Comparison of ENCODE assay signal across 12 cellular contexts in the genomic region with DNA sequence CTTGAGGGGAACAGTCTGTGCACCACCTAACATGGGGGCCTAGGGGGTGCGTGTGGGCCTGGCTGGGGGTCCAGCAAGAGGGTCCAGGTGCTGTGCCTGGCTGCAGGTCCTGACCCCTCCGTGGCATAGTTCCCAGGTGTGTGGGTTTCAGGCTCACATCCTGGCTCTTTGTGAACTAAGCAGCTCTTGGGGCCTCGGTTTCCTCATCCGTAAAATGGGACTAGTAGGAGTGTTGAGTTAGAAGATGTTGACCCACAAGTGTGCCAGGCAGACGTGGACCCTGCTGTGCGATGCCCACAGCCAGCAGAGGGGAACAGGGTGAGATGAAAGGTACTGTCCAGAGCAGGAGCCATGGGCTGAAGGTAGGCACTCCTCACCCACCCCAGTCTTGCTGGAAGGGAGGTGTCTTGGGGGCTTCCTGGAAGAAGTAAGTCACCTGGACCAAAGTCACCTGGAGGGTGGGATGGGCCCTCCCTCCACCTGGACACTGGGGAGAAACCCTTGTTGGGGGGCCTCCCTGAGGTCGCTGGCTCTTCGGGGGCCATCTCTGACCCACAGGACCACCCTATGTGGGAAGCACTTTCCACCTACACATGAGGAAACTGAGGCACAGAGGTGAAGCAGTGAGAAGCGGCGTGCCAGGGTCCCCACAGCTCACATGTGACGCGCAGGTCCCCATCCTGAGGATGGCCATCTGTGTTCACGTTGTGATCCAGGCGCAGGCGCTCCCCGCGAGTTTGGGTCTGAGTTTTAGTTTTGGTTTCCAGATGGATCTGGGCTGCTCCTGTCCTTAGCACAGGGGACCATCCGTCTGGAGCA.
DNase-seq lines count a peak whose midpoint lies in the region; ATAC-seq and TF ChIP-seq lines count a peak whose summit lies in the region.
"Had no signal": no experiment of that assay in that cellular context is flagged by ENCODE, and none has a peak within 500 bp of the region (broad histone marks: within the 10 kb centered on the region; RNA-seq: fewer than 3 reads in every experiment).

No MANE protein-coding gene starts in this region.

- H3K27me3 ChIP-seq in RWPE2 (ENCODE audit: insufficient read depth, poor library complexity, severe bottlenecking) (no peaks in the 10 kb centered on the region), iPS-18a (ENCODE audit: control insufficient read depth, insufficient read depth, low read length) (no peaks in the 10 kb centered on the region), rectal smooth muscle tissue (ENCODE audit: control insufficient read depth, insufficient read depth, low read length) (peaks cover 12% of the 10 kb centered on the region)

- H3K4me3 Mint-ChIP-seq in T-helper 2 cell treated with Interferon-gamma antibody and Interleukin-4, amounts not matched to agents 5 μg/mL and 100 μg/mL, for 36 hours = peak overlapping the region; percentile 10
- H3K4me3 Mint-ChIP-seq: activated CD8-positive, alpha-beta memory T cell treated with anti-CD3 and anti-CD28 coated beads, Interleukin-2, amount 10 ng/mL, durations not matched to agents 7 days and 5 days had no signal

- H3K27me3 Mint-ChIP-seq in T-helper 2 cell treated with Interferon-gamma antibody and Interleukin-4, amounts not matched to agents 5 μg/mL and 100 μg/mL, for 36 hours (ENCODE audit: low read depth) = peaks cover 9% of the 10 kb centered on the region

- H3K4me1 ChIP-seq in RWPE2 (ENCODE audit: insufficient read depth, poor library complexity, severe bottlenecking) (peaks cover 21% of the 10 kb centered on the region), iPS-18a (ENCODE audit: control insufficient read depth, low read depth, low read length) (peaks cover 14% of the 10 kb centered on the region), rectal smooth muscle tissue (ENCODE audit: control insufficient read depth, insufficient read depth, low read length) (no peaks in the 10 kb centered on the region)

- H3K9ac ChIP-seq in iPS-18a (ENCODE audit: low read length) (peak overlapping the region; percentile 68), rectal smooth muscle tissue (ENCODE audit: low read length) (no peak overlapping the region)

- no peak for TF ChIP-seq CTCF in RWPE2 (IDR thresholded peaks at IDR 0.05; ENCODE audit: poor library complexity, severe bottlenecking)

- H3K36me3 ChIP-seq in RWPE2 (ENCODE audit: low read depth) = no peaks in the 10 kb centered on the region
- peaks cover 5% of the 10 kb centered on the region for H3K36me3 ChIP-seq in iPS-18a (ENCODE audit: control insufficient read depth, low read depth, low read length)
- no peaks in the 10 kb centered on the region for H3K36me3 ChIP-seq in rectal smooth muscle tissue (ENCODE audit: control insufficient read depth, insufficient read depth, low read length)

- H3K4me1 Mint-ChIP-seq in T-helper 2 cell treated with Interferon-gamma antibody and Interleukin-4, amounts not matched to agents 5 μg/mL and 100 μg/mL, for 36 hours (ENCODE audit: low read depth) = no peaks in the 10 kb centered on the region
- H3K4me1 Mint-ChIP-seq: activated CD8-positive, alpha-beta memory T cell treated with anti-CD3 and anti-CD28 coated beads, Interleukin-2, amount 10 ng/mL, durations not matched to agents 7 days and 5 days had no signal

- no peaks in the 10 kb centered on the region for H3K9me3 ChIP-seq in RWPE2 (ENCODE audit: severe bottlenecking)
- H3K9me3 ChIP-seq in iPS-18a (ENCODE audit: control insufficient read depth, low read depth, low read length) = no peaks in the 10 kb centered on the region

- ATAC-seq in RWPE2 (ENCODE audit: low read depth) (no peak), GM18868 (IDR thresholded peaks at IDR 0.05; ENCODE audit: unreplicated experiment) (no peak)
- ATAC-seq: activated CD8-positive, alpha-beta memory T cell treated with anti-CD3 and anti-CD28 coated beads, Interleukin-2, amount 10 ng/mL, durations not matched to agents 7 days and 5 days had no signal

- peak overlapping the region; percentile 67 for H3K4me3 ChIP-seq in RWPE2 (ENCODE audit: severe bottlenecking)
- peak overlapping the region; percentile 71 for H3K4me3 ChIP-seq in iPS-18a (ENCODE audit: low read length)
- H3K4me3 ChIP-seq in rectal smooth muscle tissue (ENCODE audit: low read length) = peak overlapping the region; percentile 50

- peak overlapping the region; percentile 51 for H3K27ac ChIP-seq in RWPE2 (ENCODE audit: poor library complexity, severe bottlenecking)
- H3K27ac ChIP-seq in iPS-18a (ENCODE audit: low read length) = no peak overlapping the region
- no peak overlapping the region for H3K27ac ChIP-seq in rectal smooth muscle tissue (ENCODE audit: low read depth, low read length)

- H3K36me3 Mint-ChIP-seq in T-helper 2 cell treated with Interferon-gamma antibody and Interleukin-4, amounts not matched to agents 5 μg/mL and 100 μg/mL, for 36 hours (ENCODE audit: low read depth) = no peaks in the 10 kb centered on the region
- H3K36me3 Mint-ChIP-seq: activated CD8-positive, alpha-beta memory T cell treated with anti-CD3 and anti-CD28 coated beads, Interleukin-2, amount 10 ng/mL, durations not matched to agents 7 days and 5 days had no signal

- H3K9me3 Mint-ChIP-seq in T-helper 2 cell treated with Interferon-gamma antibody and Interleukin-4, amounts not matched to agents 5 μg/mL and 100 μg/mL, for 36 hours = no peaks in the 10 kb centered on the region

- no peak for DNase-seq in T-helper 2 cell treated with Interferon-gamma antibody and Interleukin-4, amounts not matched to agents 5 μg/mL and 100 μg/mL, for 36 hours (ENCODE audit: low spot score)
- no peak for DNase-seq in T-helper 2 cell
- no peak for DNase-seq in RWPE2 (ENCODE audit: low spot score)
- DNase-seq in NCI-H1417 (lab: John Stamatoyannopoulos, UW) = no peak
- no peak for DNase-seq in NCI-H510A (lab: John Stamatoyannopoulos, UW)
- DNase-seq: 8988T; activated CD8-positive, alpha-beta memory T cell treated with anti-CD3 and anti-CD28 coated beads, Interleukin-2, amount 10 ng/mL, durations not matched to agents 7 days and 5 days; hippocampal formation; NCI-H1105 had no signal

- H3K27ac Mint-ChIP-seq in T-helper 2 cell treated with Interferon-gamma antibody and Interleukin-4, amounts not matched to agents 5 μg/mL and 100 μg/mL, for 36 hours = no peak overlapping the region
- H3K27ac Mint-ChIP-seq: activated CD8-positive, alpha-beta memory T cell treated with anti-CD3 and anti-CD28 coated beads, Interleukin-2, amount 10 ng/mL, durations not matched to agents 7 days and 5 days had no signal
